In the genomic region with DNA sequence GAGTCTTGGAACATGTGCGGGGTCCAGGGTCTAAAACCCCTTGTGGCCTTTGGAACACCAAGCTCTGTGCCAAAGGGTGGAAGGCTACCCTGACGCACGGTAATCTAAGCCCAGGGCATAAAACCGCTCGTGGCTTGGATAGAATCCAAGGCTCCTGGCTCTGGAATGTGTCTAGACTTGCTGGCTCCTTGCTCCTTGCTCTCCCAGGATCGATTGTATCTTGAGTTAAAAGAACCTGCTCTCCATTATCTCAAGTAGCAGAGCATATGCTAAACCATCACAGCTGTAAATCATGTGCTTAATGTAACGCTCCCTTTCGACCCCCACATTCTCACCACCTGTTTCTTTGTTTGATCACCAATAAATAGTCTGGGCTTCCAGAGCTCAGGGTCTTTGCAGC, we compare ENCODE assay signal across 8 cellular contexts. TPM values are rescaled to one million over a fixed set of nuclear protein-coding genes. Genes with fewer than 3 reads are reported as not detected.
DNase-seq lines count a peak whose midpoint lies in the region; ATAC-seq, FAIRE-seq and TF ChIP-seq lines count a peak whose summit lies in the region.
"Not testable (repeated sequence)": the region's sequence is repeated elsewhere in the genome, so short reads cannot be mapped to it uniquely, and the experiment has no call there.

No MANE protein-coding gene starts in this region.

- ATAC-seq in A549 = peak in 1 of 2 experiments; percentile 56; a peak in 3 of 6 replicates

- peak in 1 of 2 experiments; percentile 75 for DNase-seq in A549 (ENCODE audit: low read depth in 1 of 2, low spot score in 1 of 2)
- peak; percentile 57 for DNase-seq in ELR (ENCODE audit: low read depth)
- peak; percentile 75 for DNase-seq in LoVo (ENCODE audit: low spot score)
- peak; percentile 50 for DNase-seq in NCI-H524 treated with DMSO at 0.1 percent for 48 hours (lab: John Stamatoyannopoulos, UW)
- DNase-seq in T1000 (lab: John Stamatoyannopoulos, UW) = peak; percentile 20
- peak; percentile 67 for DNase-seq in mammary epithelial cell
- peak; percentile 8 to 38 for DNase-seq in foreskin fibroblast
- peak; percentile 69 for DNase-seq in renal cortical epithelial cell (ENCODE audit: low read depth)

- TF ChIP-seq POLR2A in A549 (IDR thresholded peaks at IDR 0.05; ENCODE audit: low read length) = not testable (repeated sequence)

- H3K4me1 ChIP-seq in A549 (peaks cover 66% of the 10 kb centered on the region), mammary epithelial cell (ENCODE audit: insufficient read depth, low read length) (peaks cover 15% of the 10 kb centered on the region)

- not testable (repeated sequence) for H4K20me1 ChIP-seq in mammary epithelial cell (ENCODE audit: insufficient read depth, low read length)

- H3K4me2 ChIP-seq in A549 = peak overlapping the region; percentile 60
- H3K4me2 ChIP-seq in mammary epithelial cell (ENCODE audit: insufficient read depth, low read depth, low read length) = not testable (repeated sequence)

- FAIRE-seq in A549 (lab: Jason Lieb, UNC) = not testable (repeated sequence)

- 2% methylated on average over 7 of the region's 8 CpGs for WGBS in A549 (ENCODE audit: missing lambda C conversion rate)
- WGBS in mammary epithelial cell (ENCODE audit: low coverage, missing lambda C conversion rate) = 20% methylated on average over 8 of the region's 8 CpGs

- H2AFZ ChIP-seq in mammary epithelial cell (ENCODE audit: low read depth, low read length) = not testable (repeated sequence)

- peak in 1 of 2 experiments; percentile 32; a peak in 1 of 5 replicates for TF ChIP-seq EP300 in A549 (IDR thresholded peaks at IDR 0.05)

- intact Hi-C loops in mammary epithelial cell (cut with micrococcal nuclease) = not testable (repeated sequence)

- POLR2A ChIA-PET in A549 (lab: Yijun Ruan, JAX) = interaction anchor here (0.9 kb wide), 1 partner anchor 50 kb away, joined by 3 read pairs; the partner anchor contains the start of gene TLCD4

- not testable (repeated sequence) for BruUV-seq in mammary epithelial cell (replicated peaks; lab: Mats Ljungman, UMichigan)

- TF ChIP-seq CTCF in A549 (IDR thresholded peaks at IDR 0.05); mammary epithelial cell (conservative IDR thresholded peaks at IDR 0.05 in 1 of 2, IDR thresholded peaks at IDR 0.05 in 1 of 2; ENCODE audit: extremely low read depth in 1 of 2, insufficient read depth in 1 of 2, low read depth in 1 of 2, low read length in 2 of 2); foreskin fibroblast (IDR thresholded peaks at IDR 0.05; ENCODE audit: low read depth, low read length): not testable (repeated sequence)

- H3K9ac ChIP-seq in mammary epithelial cell (ENCODE audit: insufficient read depth, low read length) = not testable (repeated sequence)

- in situ Hi-C loops in mammary epithelial cell (cut with MboI; ENCODE audit: low sequenced_read_pairs in 2 of 2) = not testable (repeated sequence)

- peak overlapping the region; percentile 93 to 94 for H3K27ac ChIP-seq in A549
- not testable (repeated sequence) for H3K27ac ChIP-seq in mammary epithelial cell (ENCODE audit: insufficient read depth, low read depth, low read length)

- not testable (repeated sequence) for H3K4me3 ChIP-seq in A549; mammary epithelial cell (replicated peaks in 1 of 3; ENCODE audit: insufficient read depth in 1 of 3, low read depth in 2 of 3, low read length in 3 of 3); foreskin fibroblast (ENCODE audit: low read depth in 1 of 2, low read length in 2 of 2)

- H3K27me3 ChIP-seq in mammary epithelial cell (ENCODE audit: insufficient read depth, low read length) = not testable (repeated sequence)

- dilution Hi-C loops in mammary epithelial cell (cut with HindIII; ENCODE audit: low sequenced_read_pairs) = not testable (repeated sequence)

- H3K36me3 ChIP-seq in mammary epithelial cell (ENCODE audit: insufficient read depth, low read length) = not testable (repeated sequence)

- not testable (repeated sequence) for H3K9me3 ChIP-seq in A549; mammary epithelial cell (replicated peaks; ENCODE audit: insufficient read depth, low read length)

- TF ChIP-seq RAD21 in A549 (conservative IDR thresholded peaks at IDR 0.05 in 1 of 2, IDR thresholded peaks at IDR 0.05 in 1 of 2) = not testable (repeated sequence)

- not testable (repeated sequence) for H3K79me2 ChIP-seq in mammary epithelial cell (ENCODE audit: insufficient read depth, low read length)

- CTCF ChIA-PET in A549 (lab: Yijun Ruan, JAX) = interaction anchor here (0.6 to 1.7 kb wide), 7 partner anchors 31 to 126 kb away, joined by 3 to 6 read pairs (median 3); partner anchors contain the start of gene RWDD3
- CTCF ChIA-PET in mammary epithelial cell (lab: Charles Lee; ENCODE audit: low non-redundant PET) = not testable (repeated sequence)

TF ChIP-seq in A549, 52 proteins besides CTCF, POLR2A, EP300 and RAD21:
- TF ChIP-seq GATA3 (IDR thresholded peaks at IDR 0.05; ENCODE audit: borderline replicate concordance) = peak; percentile 26; the same call in 1 of the 2 replicates
TF ChIP-seq in A549: peak in this region for 1; not testable (repeated sequence) for 51.

RNA-seq across cellular contexts. Expression of gene TLCD4, which starts 50.3 kb away (rescaled TPM):
- polyA plus RNA-seq in A549 (2011; rRNA removed) (18.0 and 24.1 TPM in 2 replicates), A549 (2017; fragmentation: RNase III; extraction: RNeasy Plus Mini Kit Qiagen cat#74134 plus additional on column Dnase treatment) (12.7 to 14.2 TPM (median 13.3 TPM) in 3 replicates), mammary epithelial cell (0.18 TPM)
- 3.6 and 4.5 TPM in 2 replicates for polyA plus RNA-seq in A549 (2012; cell fraction: cytosol; rRNA removed)
- polyA plus RNA-seq in A549 (2012; cell fraction: nucleus; rRNA removed) = 1.4 and 3.1 TPM in 2 replicates
- 16.0 and 19.7 TPM in 2 replicates for polyA minus RNA-seq in A549 (2011; rRNA and poly(A)+ RNA removed)
- total RNA-seq in mammary epithelial cell (1 to 10 TPM in 1 of 2 donors, under 1 TPM in 1; 0.73 to 2.3 TPM), renal cortical epithelial cell (9.5 and 16.7 TPM in 2 replicates)
- 0.57 TPM for polyA minus RNA-seq in mammary epithelial cell
